ENCODE assay signal across 8 cellular contexts in genomic region chr1:236142358-236143103, GRCh38. TPM values are rescaled to one million over a fixed set of nuclear protein-coding genes. Genes with fewer than 3 reads are reported as not detected.
DNase-seq lines count a peak whose midpoint lies in the region; ATAC-seq and TF ChIP-seq lines count a peak whose summit lies in the region.

Gene GPR137B, plus strand, starts transcription at chr1:236142539. Its CDS starts 84 bp downstream, at chr1:236142623.

- no peaks in the 10 kb centered on the region for H3K9me3 ChIP-seq in OCI-LY7 (ENCODE audit: low read length)
- H3K9me3 ChIP-seq in stomach smooth muscle (ENCODE audit: control insufficient read depth in 2 of 2, low read length in 2 of 2): no peaks in the 10 kb centered on the region

- POLR2A ChIA-PET in OCI-LY7 (lab: Charles Lee): interaction anchor here (0.5 to 1.9 kb wide), 2 partner anchors 30 to 142 kb away, joined by 3 to 4 read pairs; no protein-coding TSS in a partner anchor

- no peaks in the 10 kb centered on the region for H3K36me3 Mint-ChIP-seq in natural killer cell

- CTCF ChIA-PET in OCI-LY7 (lab: Charles Lee; ENCODE audit: unreplicated experiment): no interaction called here

- H2AFZ ChIP-seq in OCI-LY7 (ENCODE audit: low read length): peak within 1 kb of the TSS; percentile 88

- H3K27ac ChIP-seq in OCI-LY7 (ENCODE audit: low read depth, low read length, poor library complexity, severe bottlenecking) (no peak within 1 kb of the TSS), stomach smooth muscle (ENCODE audit: low read length) (no peak within 1 kb of the TSS)

- peak within 1 kb of the TSS; percentile 95 for H3K4me3 Mint-ChIP-seq in natural killer cell

- peaks cover 40 to 62% of the 10 kb centered on the region in 2 donors for H3K4me1 Mint-ChIP-seq in natural killer cell

- H4K20me1 ChIP-seq in OCI-LY7 (ENCODE audit: insufficient read depth, low read length): no peaks in the 10 kb centered on the region

- peak; percentile 83 for DNase-seq in AG20443 (ENCODE audit: low spot score)
- peak; percentile 63 for DNase-seq in OCI-LY7 (ENCODE audit: low spot score)
- peak; percentile 34 for DNase-seq in activated T-helper 1 cell treated with Interleukin-2 at 50 U/mL for 16 hours (ENCODE audit: low read depth)
- DNase-seq in fibroblast of mammary gland (ENCODE audit: low read depth): peak; percentile 56
- DNase-seq in natural killer cell: peak; percentile 55

- H3K36me3 ChIP-seq in OCI-LY7 (ENCODE audit: insufficient read depth, low read length): peaks cover 3% of the 10 kb centered on the region; the same call in 1 of the 2 replicates
- no peaks in the 10 kb centered on the region for H3K36me3 ChIP-seq in stomach smooth muscle (ENCODE audit: control insufficient read depth in 2 of 2, insufficient read depth in 2 of 2, low read length in 2 of 2)

- ATAC-seq in GM18907 (IDR thresholded peaks at IDR 0.05; ENCODE audit: unreplicated experiment) (peak; percentile 72), HG03108 (IDR thresholded peaks at IDR 0.05; ENCODE audit: unreplicated experiment) (peak; percentile 48), natural killer cell (peak; percentile 75 to 85 (median 84))

- H3K9me2 ChIP-seq in OCI-LY7 (ENCODE audit: insufficient read depth, low read length): no peaks in the 10 kb centered on the region

- TF ChIP-seq CTCF in OCI-LY7 (conservative IDR thresholded peaks at IDR 0.05; ENCODE audit: low read length): no peak
- TF ChIP-seq CTCF in fibroblast of mammary gland (conservative IDR thresholded peaks at IDR 0.05; ENCODE audit: control insufficient read depth, insufficient read depth, low read depth, low read length): no peak
- TF ChIP-seq CTCF in natural killer cell (IDR thresholded peaks at IDR 0.05): no peak

- H3K9ac ChIP-seq in stomach smooth muscle (ENCODE audit: low read length in 2 of 2): peak within 1 kb of the TSS; percentile 59 to 71

- no TSS peak for BruUV-seq in OCI-LY7 (replicated peaks; lab: Mats Ljungman, UMichigan)

- H3K4me3 ChIP-seq in OCI-LY7 (ENCODE audit: low read depth, low read length, poor library complexity, severe bottlenecking): peak within 1 kb of the TSS; percentile 70
- H3K4me3 ChIP-seq in fibroblast of mammary gland (ENCODE audit: control insufficient read depth, low read depth, low read length): peak within 1 kb of the TSS; percentile 80
- peak within 1 kb of the TSS; percentile 90 to 91 for H3K4me3 ChIP-seq in stomach smooth muscle (ENCODE audit: low read length in 2 of 2)

- H3K9me3 Mint-ChIP-seq in natural killer cell: no peaks in the 10 kb centered on the region

- peaks cover 0 to 2% of the 10 kb centered on the region in 2 donors for H3K27me3 ChIP-seq in stomach smooth muscle (ENCODE audit: control insufficient read depth in 1 of 2, insufficient read depth in 2 of 2, low read length in 2 of 2)

- H3K79me2 ChIP-seq in OCI-LY7 (ENCODE audit: insufficient read depth, low read depth, low read length): no peaks in the 10 kb centered on the region

- H3K27me3 Mint-ChIP-seq in natural killer cell (ENCODE audit: low read depth in 2 of 2): peaks cover 25 to 29% of the 10 kb centered on the region in 2 donors

- H3K4me1 ChIP-seq in OCI-LY7 (ENCODE audit: insufficient read depth, low read length, poor library complexity, severe bottlenecking) (peaks cover 10% of the 10 kb centered on the region), stomach smooth muscle (ENCODE audit: control insufficient read depth, insufficient read depth, low read length) (peaks cover 21% of the 10 kb centered on the region)

- intact Hi-C loops in OCI-LY7 (cut with micrococcal nuclease; ENCODE audit: unreplicated experiment) (loop anchor here (10.0 kb wide), 1 partner anchor 1668 kb away; the partner anchor contains the start of gene TARBP1), natural killer cell (cut with micrococcal nuclease) (loop anchor here (5.0 kb wide), 1 partner anchor 140 kb away; the partner anchor contains the start of gene ERO1B)

- H3K27ac Mint-ChIP-seq in natural killer cell: peak within 1 kb of the TSS; percentile 32 to 91

- H3K4me2 ChIP-seq in OCI-LY7 (ENCODE audit: low read length): peak within 1 kb of the TSS; percentile 75

RNA-seq across cellular contexts. Expression of gene GPR137B, which starts in this region (rescaled TPM):
- total RNA-seq in OCI-LY7 (2014; rRNA removed; shearing (Covaris generic)): 1.2 and 2.8 TPM in 2 replicates
- total RNA-seq in OCI-LY7 (2022) (2.8 and 3.1 TPM in 2 replicates), natural killer cell (10 to 100 TPM; 13.3 to 13.8 (median 13.5) TPM)
